ENCODE assay signal across 1 cellular context in the genomic region with DNA sequence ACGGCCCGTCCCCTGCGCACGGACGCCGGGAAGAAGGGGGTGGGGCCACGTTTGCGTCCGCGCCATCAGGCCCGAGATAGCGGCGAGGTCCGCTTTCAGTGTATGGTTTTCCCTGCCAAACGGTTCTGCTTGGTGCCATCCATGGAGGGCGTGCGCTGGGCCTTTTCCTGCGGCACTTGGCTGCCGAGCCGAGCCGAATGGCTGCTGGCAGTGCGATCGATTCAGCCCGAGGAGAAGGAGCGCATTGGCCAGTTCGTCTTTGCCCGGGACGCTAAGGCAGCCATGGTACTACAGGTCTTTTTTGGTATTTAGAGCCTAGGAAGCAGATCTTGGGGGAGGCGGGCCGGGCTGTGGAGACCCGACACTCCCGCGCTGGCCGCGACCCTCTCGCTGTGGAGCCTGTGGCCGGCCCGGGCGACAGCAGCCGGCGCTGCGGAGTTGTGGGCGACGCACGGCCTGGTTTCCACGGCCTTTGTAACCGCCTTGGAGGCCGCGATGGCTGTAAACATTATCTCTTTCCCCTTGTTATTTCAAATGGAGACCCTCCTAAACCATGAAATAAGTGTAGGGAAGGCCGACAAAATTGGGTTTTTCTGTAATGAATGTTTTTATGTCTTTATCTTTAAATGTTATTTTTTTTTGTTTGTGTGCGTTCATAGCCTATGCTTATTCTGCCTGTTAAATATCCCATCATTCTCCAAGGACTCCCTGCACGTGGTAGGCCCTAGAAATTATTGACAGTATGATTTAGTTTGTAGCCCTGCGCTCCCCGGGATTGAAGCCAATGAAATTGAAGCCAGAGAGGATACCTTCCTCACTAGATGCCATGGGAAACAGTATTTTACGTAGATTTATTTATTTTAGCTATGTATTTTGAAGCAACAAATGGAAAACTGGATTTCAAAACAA.
A peak's percentile ranks its signal among the peaks of the same experiment; 100 is the strongest.
TF ChIP-seq lines count a peak whose summit lies in the region.

A gene with protein sequence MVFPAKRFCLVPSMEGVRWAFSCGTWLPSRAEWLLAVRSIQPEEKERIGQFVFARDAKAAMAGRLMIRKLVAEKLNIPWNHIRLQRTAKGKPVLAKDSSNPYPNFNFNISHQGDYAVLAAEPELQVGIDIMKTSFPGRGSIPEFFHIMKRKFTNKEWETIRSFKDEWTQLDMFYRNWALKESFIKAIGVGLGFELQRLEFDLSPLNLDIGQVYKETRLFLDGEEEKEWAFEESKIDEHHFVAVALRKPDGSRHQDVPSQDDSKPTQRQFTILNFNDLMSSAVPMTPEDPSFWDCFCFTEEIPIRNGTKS (plus strand): TSS at position 54 of the 909 bp plus-strand sequence. CDS start 49 bp downstream, at position 103.

TF ChIP-seq in K562, 482 proteins besides CTCF, POLR2A, EP300 and RAD21 (continued from another document and continues in another):
- TF ChIP-seq, protein P1, sequence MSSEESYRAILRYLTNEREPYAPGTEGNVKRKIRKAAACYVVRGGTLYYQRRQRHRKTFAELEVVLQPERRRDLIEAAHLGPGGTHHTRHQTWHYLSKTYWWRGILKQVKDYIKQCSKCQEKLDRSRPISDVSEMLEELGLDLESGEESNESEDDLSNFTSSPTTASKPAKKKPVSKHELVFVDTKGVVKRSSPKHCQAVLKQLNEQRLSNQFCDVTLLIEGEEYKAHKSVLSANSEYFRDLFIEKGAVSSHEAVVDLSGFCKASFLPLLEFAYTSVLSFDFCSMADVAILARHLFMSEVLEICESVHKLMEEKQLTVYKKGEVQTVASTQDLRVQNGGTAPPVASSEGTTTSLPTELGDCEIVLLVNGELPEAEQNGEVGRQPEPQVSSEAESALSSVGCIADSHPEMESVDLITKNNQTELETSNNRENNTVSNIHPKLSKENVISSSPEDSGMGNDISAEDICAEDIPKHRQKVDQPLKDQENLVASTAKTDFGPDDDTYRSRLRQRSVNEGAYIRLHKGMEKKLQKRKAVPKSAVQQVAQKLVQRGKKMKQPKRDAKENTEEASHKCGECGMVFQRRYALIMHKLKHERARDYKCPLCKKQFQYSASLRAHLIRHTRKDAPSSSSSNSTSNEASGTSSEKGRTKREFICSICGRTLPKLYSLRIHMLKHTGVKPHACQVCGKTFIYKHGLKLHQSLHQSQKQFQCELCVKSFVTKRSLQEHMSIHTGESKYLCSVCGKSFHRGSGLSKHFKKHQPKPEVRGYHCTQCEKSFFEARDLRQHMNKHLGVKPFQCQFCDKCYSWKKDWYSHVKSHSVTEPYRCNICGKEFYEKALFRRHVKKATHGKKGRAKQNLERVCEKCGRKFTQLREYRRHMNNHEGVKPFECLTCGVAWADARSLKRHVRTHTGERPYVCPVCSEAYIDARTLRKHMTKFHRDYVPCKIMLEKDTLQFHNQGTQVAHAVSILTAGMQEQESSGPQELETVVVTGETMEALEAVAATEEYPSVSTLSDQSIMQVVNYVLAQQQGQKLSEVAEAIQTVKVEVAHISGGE (CRISPR knock-in tag; IDR thresholded peaks at IDR 0.05), result no peak
- TF ChIP-seq, protein P2, sequence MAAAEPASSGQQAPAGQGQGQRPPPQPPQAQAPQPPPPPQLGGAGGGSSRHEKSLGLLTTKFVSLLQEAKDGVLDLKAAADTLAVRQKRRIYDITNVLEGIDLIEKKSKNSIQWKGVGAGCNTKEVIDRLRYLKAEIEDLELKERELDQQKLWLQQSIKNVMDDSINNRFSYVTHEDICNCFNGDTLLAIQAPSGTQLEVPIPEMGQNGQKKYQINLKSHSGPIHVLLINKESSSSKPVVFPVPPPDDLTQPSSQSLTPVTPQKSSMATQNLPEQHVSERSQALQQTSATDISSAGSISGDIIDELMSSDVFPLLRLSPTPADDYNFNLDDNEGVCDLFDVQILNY (CRISPR knock-in tag; IDR thresholded peaks at IDR 0.05), result no peak
- TF ChIP-seq DDX20 (tag; IDR thresholded peaks at IDR 0.05; ENCODE audit: low read depth) (no peak), ZNF717 (CRISPR knock-in tag; IDR thresholded peaks at IDR 0.05) (no peak), MTA2 (IDR thresholded peaks at IDR 0.05; ENCODE audit: low read depth) (no peak), ZC3H11A (IDR thresholded peaks at IDR 0.05; ENCODE audit: low read depth, low read length) (no peak), KLF6 (CRISPR knock-in tag; IDR thresholded peaks at IDR 0.05; ENCODE audit: borderline replicate concordance) (no peak), MXI1 (IDR thresholded peaks at IDR 0.05; ENCODE audit: low read depth, low read length) (0 out of 2 replicates have a peak, but pooled peaks have one; percentile 21), SREBF1 (IDR thresholded peaks at IDR 0.05; ENCODE audit: borderline replicate concordance, low read depth, low read length) (no peak), NFXL1 (CRISPR knock-in tag; IDR thresholded peaks at IDR 0.05) (no peak), POLR2AphosphoS2 (IDR thresholded peaks at IDR 0.05; ENCODE audit: low read length) (no peak), MAFG (tag; conservative IDR thresholded peaks at IDR 0.05) (no peak), LEF1 (IDR thresholded peaks at IDR 0.05) (no peak), CHD1 (IDR thresholded peaks at IDR 0.05; ENCODE audit: low read length) (peak; percentile 70), MAFK (IDR thresholded peaks at IDR 0.05; ENCODE audit: low read length) (no peak), ZNF175 (CRISPR knock-in tag; IDR thresholded peaks at IDR 0.05; ENCODE audit: low read depth) (no peak), TAF9B (IDR thresholded peaks at IDR 0.05; ENCODE audit: partially characterized antibody) (peak; percentile 54), CAMTA2 (CRISPR knock-in tag; conservative IDR thresholded peaks at IDR 0.05) (no peak), ZNF134 (CRISPR knock-in tag; conservative IDR thresholded peaks at IDR 0.05) (no peak), ZNF57 (CRISPR knock-in tag; IDR thresholded peaks at IDR 0.05) (no peak), FOSL1 (tag; conservative IDR thresholded peaks at IDR 0.05) (no peak), DPF2 (IDR thresholded peaks at IDR 0.05) (no peak), RUNX1 (IDR thresholded peaks at IDR 0.05; ENCODE audit: low read depth) (no peak), SAFB2 (IDR thresholded peaks at IDR 0.05; ENCODE audit: borderline replicate concordance, low read depth, low read length, severe bottlenecking) (no peak), CEBPB (tag; IDR thresholded peaks at IDR 0.05) (no peak), PRPF4 (IDR thresholded peaks at IDR 0.05; ENCODE audit: insufficient read depth, low read depth, low read length, poor library complexity, severe bottlenecking) (no peak), CCNT2 (IDR thresholded peaks at IDR 0.05; ENCODE audit: borderline replicate concordance, extremely low read depth, insufficient read length, low read depth, low read length) (no peak), BRF1 (IDR thresholded peaks at IDR 0.05; ENCODE audit: borderline replicate concordance, extremely low read depth, insufficient read length) (no peak), KAT7 (CRISPR knock-in tag; IDR thresholded peaks at IDR 0.05; ENCODE audit: borderline replicate concordance) (0 out of 2 replicates have a peak, but pooled peaks have one; percentile 37), TSC22D4 (tag; IDR thresholded peaks at IDR 0.05) (no peak), ZNF785 (CRISPR knock-in tag; IDR thresholded peaks at IDR 0.05) (no peak), DNMT1 (IDR thresholded peaks at IDR 0.05) (no peak), ELF2 (CRISPR knock-in tag; IDR thresholded peaks at IDR 0.05) (no peak), POLR2AphosphoS5 (IDR thresholded peaks at IDR 0.05; ENCODE audit: control insufficient read depth, insufficient read depth, low read depth, low read length) (no peak; the same call in 1 of the 2 replicates), CSDE1 (IDR thresholded peaks at IDR 0.05) (no peak), TCF7 (IDR thresholded peaks at IDR 0.05; ENCODE audit: borderline replicate concordance) (no peak), KDM4B (IDR thresholded peaks at IDR 0.05; ENCODE audit: borderline replicate concordance in 2 of 2, low read depth in 1 of 2) (no peak), RBM39 (optimal IDR thresholded peaks at IDR 0.05; ENCODE audit: low read depth, low read length) (no peak), NFIX (CRISPR knock-in tag; IDR thresholded peaks at IDR 0.05; ENCODE audit: low read depth) (no peak), EZH2 (IDR thresholded peaks at IDR 0.05; ENCODE audit: borderline replicate concordance, low read depth, low read length) (no peak)
- TF ChIP-seq, protein P3, sequence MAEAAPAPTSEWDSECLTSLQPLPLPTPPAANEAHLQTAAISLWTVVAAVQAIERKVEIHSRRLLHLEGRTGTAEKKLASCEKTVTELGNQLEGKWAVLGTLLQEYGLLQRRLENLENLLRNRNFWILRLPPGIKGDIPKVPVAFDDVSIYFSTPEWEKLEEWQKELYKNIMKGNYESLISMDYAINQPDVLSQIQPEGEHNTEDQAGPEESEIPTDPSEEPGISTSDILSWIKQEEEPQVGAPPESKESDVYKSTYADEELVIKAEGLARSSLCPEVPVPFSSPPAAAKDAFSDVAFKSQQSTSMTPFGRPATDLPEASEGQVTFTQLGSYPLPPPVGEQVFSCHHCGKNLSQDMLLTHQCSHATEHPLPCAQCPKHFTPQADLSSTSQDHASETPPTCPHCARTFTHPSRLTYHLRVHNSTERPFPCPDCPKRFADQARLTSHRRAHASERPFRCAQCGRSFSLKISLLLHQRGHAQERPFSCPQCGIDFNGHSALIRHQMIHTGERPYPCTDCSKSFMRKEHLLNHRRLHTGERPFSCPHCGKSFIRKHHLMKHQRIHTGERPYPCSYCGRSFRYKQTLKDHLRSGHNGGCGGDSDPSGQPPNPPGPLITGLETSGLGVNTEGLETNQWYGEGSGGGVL (CRISPR knock-in tag; IDR thresholded peaks at IDR 0.05), result no peak
- TF ChIP-seq, protein P4, sequence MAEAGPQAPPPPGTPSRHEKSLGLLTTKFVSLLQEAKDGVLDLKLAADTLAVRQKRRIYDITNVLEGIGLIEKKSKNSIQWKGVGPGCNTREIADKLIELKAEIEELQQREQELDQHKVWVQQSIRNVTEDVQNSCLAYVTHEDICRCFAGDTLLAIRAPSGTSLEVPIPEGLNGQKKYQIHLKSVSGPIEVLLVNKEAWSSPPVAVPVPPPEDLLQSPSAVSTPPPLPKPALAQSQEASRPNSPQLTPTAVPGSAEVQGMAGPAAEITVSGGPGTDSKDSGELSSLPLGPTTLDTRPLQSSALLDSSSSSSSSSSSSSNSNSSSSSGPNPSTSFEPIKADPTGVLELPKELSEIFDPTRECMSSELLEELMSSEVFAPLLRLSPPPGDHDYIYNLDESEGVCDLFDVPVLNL (CRISPR knock-in tag; IDR thresholded peaks at IDR 0.05; ENCODE audit: low read depth), result no peak
- TF ChIP-seq, protein P5, sequence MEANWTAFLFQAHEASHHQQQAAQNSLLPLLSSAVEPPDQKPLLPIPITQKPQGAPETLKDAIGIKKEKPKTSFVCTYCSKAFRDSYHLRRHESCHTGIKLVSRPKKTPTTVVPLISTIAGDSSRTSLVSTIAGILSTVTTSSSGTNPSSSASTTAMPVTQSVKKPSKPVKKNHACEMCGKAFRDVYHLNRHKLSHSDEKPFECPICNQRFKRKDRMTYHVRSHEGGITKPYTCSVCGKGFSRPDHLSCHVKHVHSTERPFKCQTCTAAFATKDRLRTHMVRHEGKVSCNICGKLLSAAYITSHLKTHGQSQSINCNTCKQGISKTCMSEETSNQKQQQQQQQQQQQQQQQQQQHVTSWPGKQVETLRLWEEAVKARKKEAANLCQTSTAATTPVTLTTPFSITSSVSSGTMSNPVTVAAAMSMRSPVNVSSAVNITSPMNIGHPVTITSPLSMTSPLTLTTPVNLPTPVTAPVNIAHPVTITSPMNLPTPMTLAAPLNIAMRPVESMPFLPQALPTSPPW (CRISPR knock-in tag; IDR thresholded peaks at IDR 0.05), result no peak
- TF ChIP-seq, protein P6, sequence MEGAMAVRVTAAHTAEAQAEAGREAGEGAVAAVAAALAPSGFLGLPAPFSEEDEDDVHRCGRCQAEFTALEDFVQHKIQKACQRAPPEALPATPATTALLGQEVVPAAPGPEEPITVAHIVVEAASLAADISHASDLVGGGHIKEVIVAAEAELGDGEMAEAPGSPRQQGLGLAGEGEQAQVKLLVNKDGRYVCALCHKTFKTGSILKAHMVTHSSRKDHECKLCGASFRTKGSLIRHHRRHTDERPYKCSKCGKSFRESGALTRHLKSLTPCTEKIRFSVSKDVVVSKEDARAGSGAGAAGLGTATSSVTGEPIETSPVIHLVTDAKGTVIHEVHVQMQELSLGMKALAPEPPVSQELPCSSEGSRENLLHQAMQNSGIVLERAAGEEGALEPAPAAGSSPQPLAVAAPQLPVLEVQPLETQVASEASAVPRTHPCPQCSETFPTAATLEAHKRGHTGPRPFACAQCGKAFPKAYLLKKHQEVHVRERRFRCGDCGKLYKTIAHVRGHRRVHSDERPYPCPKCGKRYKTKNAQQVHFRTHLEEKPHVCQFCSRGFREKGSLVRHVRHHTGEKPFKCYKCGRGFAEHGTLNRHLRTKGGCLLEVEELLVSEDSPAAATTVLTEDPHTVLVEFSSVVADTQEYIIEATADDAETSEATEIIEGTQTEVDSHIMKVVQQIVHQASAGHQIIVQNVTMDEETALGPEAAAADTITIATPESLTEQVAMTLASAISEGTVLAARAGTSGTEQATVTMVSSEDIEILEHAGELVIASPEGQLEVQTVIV (CRISPR knock-in tag; IDR thresholded peaks at IDR 0.05; ENCODE audit: borderline replicate concordance), result no peak
- TF ChIP-seq, protein P7, sequence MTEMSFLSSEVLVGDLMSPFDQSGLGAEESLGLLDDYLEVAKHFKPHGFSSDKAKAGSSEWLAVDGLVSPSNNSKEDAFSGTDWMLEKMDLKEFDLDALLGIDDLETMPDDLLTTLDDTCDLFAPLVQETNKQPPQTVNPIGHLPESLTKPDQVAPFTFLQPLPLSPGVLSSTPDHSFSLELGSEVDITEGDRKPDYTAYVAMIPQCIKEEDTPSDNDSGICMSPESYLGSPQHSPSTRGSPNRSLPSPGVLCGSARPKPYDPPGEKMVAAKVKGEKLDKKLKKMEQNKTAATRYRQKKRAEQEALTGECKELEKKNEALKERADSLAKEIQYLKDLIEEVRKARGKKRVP (CRISPR knock-in tag; IDR thresholded peaks at IDR 0.05), result no peak
- TF ChIP-seq, protein P8, sequence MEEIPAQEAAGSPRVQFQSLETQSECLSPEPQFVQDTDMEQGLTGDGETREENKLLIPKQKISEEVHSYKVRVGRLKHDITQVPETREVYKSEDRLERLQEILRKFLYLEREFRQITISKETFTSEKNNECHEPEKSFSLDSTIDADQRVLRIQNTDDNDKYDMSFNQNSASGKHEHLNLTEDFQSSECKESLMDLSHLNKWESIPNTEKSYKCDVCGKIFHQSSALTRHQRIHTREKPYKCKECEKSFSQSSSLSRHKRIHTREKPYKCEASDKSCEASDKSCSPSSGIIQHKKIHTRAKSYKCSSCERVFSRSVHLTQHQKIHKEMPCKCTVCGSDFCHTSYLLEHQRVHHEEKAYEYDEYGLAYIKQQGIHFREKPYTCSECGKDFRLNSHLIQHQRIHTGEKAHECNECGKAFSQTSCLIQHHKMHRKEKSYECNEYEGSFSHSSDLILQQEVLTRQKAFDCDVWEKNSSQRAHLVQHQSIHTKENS (CRISPR knock-in tag; IDR thresholded peaks at IDR 0.05), result no peak
- TF ChIP-seq, protein P9, sequence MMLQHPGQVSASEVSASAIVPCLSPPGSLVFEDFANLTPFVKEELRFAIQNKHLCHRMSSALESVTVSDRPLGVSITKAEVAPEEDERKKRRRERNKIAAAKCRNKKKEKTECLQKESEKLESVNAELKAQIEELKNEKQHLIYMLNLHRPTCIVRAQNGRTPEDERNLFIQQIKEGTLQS (IDR thresholded peaks at IDR 0.05), result no peak
- TF ChIP-seq, protein P9 (CRISPR knock-in tag; conservative IDR thresholded peaks at IDR 0.05), result no peak
